In the genomic region with DNA sequence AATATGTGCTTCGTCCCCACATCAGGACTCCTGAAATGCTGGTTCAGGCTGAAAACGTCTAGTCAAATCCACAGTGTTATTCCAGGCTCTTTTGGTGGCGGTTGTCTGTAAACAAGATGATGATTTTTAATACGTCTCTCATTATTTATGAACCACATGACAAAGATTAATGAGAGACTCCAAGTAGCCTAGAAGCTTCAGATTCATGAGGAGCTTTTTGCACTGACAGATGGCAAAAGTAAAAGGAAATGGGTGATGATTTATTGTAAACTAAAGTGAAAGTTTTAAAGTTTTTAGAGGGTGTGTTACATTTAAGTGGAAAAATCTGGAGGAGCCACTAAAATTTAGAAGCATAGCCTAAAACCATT, we compare ENCODE assay signal across 8 cellular contexts.
DNase-seq lines count a peak whose midpoint lies in the region; ATAC-seq and TF ChIP-seq lines count a peak whose summit lies in the region.

No MANE protein-coding gene starts in this region.

- H3K27me3 ChIP-seq in liver (ENCODE audit: control insufficient read depth in 4 of 4, insufficient read depth in 4 of 4, low read length in 3 of 4) (no peaks in the 10 kb centered on the region), thymus (ENCODE audit: control insufficient read depth, insufficient read depth) (no peaks in the 10 kb centered on the region)

- H3K27ac Mint-ChIP-seq in activated CD4-positive, alpha-beta T cell treated with anti-CD3 and anti-CD28 coated beads, Interleukin-2, amount 10 ng/mL, durations not matched to agents 7 days and 5 days, result peak overlapping the region; percentile 94
- H3K27ac Mint-ChIP-seq in activated naive CD8-positive, alpha-beta T cell treated with anti-CD3 and anti-CD28 coated beads for 36 hours, result peak overlapping the region; percentile 98

- TF ChIP-seq CTCF in liver (IDR thresholded peaks at IDR 0.05; ENCODE audit: low read depth, low read length, missing input control), result no peak

- H3K9ac ChIP-seq in liver (ENCODE audit: low read depth in 1 of 2, low read length in 2 of 2), result peak overlapping the region; percentile 76 to 94

- CTCF ChIA-PET in activated CD4-positive, alpha-beta T cell treated with anti-CD3 and anti-CD28 coated beads, Interleukin-2, amount 10 ng/mL, durations not matched to agents 7 days and 5 days (lab: Charles Lee), result interaction anchor here (0.6 to 1.3 kb wide), 2 partner anchors 9 to 29 kb away, joined by 3 to 4 read pairs; no protein-coding TSS in a partner anchor

- no peak for ATAC-seq in HG02678 (IDR thresholded peaks at IDR 0.05; ENCODE audit: unreplicated experiment)

- H3K36me3 ChIP-seq in liver (ENCODE audit: control insufficient read depth in 4 of 4, insufficient read depth in 3 of 4, low read depth in 1 of 4, low read length in 3 of 4) (no peaks in the 10 kb centered on the region), thymus (ENCODE audit: control insufficient read depth, insufficient read depth) (no peaks in the 10 kb centered on the region)

- H3K4me3 ChIP-seq in liver (ENCODE audit: low read depth in 1 of 3, low read length in 3 of 3), result peak overlapping the region; percentile 43 to 59 (median 54)
- peak overlapping the region; percentile 51 for H3K4me3 ChIP-seq in thymus (ENCODE audit: low read length)

- no peak for DNase-seq in activated CD4-positive, alpha-beta T cell treated with anti-CD3 and anti-CD28 coated beads, Interleukin-2, amount 10 ng/mL, durations not matched to agents 7 days and 5 days
- DNase-seq in activated CD4-positive, alpha-beta T cell treated with anti-CD3 and anti-CD28 coated beads, Interleukin-2, amount 50 U/mL, for 1 hour, result no peak
- no peak for DNase-seq in activated naive CD8-positive, alpha-beta T cell treated with anti-CD3 and anti-CD28 coated beads for 36 hours
- DNase-seq in NCI-H226 (no peak), NCI-H2081 treated with DMSO at 0.1 percent for 48 hours (lab: John Stamatoyannopoulos, UW) (no peak)

- H3K36me3 Mint-ChIP-seq in activated CD4-positive, alpha-beta T cell treated with anti-CD3 and anti-CD28 coated beads, Interleukin-2, amount 10 ng/mL, durations not matched to agents 7 days and 5 days (ENCODE audit: low read depth), result peaks cover 7% of the 10 kb centered on the region
- H3K36me3 Mint-ChIP-seq in activated naive CD8-positive, alpha-beta T cell treated with anti-CD3 and anti-CD28 coated beads for 36 hours, result peaks cover 13% of the 10 kb centered on the region

- no peak for TF ChIP-seq RAD21 in liver (IDR thresholded peaks at IDR 0.05)

- peak overlapping the region; percentile 85 for H3K4me3 Mint-ChIP-seq in activated CD4-positive, alpha-beta T cell treated with anti-CD3 and anti-CD28 coated beads, Interleukin-2, amount 10 ng/mL, durations not matched to agents 7 days and 5 days
- H3K4me3 Mint-ChIP-seq in activated naive CD8-positive, alpha-beta T cell treated with anti-CD3 and anti-CD28 coated beads for 36 hours, result peak overlapping the region; percentile 96

- H3K27me3 Mint-ChIP-seq in activated CD4-positive, alpha-beta T cell treated with anti-CD3 and anti-CD28 coated beads, Interleukin-2, amount 10 ng/mL, durations not matched to agents 7 days and 5 days, result no peaks in the 10 kb centered on the region
- no peaks in the 10 kb centered on the region for H3K27me3 Mint-ChIP-seq in activated naive CD8-positive, alpha-beta T cell treated with anti-CD3 and anti-CD28 coated beads for 36 hours

- 9% methylated on average over 4 of the region's 4 CpGs for WGBS in liver
- 17% methylated on average over 4 of the region's 4 CpGs for WGBS in thymus

- peaks cover 1% of the 10 kb centered on the region for H3K9me3 Mint-ChIP-seq in activated CD4-positive, alpha-beta T cell treated with anti-CD3 and anti-CD28 coated beads, Interleukin-2, amount 10 ng/mL, durations not matched to agents 7 days and 5 days
- no peaks in the 10 kb centered on the region for H3K9me3 Mint-ChIP-seq in activated naive CD8-positive, alpha-beta T cell treated with anti-CD3 and anti-CD28 coated beads for 36 hours

- H3K4me1 Mint-ChIP-seq in activated CD4-positive, alpha-beta T cell treated with anti-CD3 and anti-CD28 coated beads, Interleukin-2, amount 10 ng/mL, durations not matched to agents 7 days and 5 days, result peaks cover 56% of the 10 kb centered on the region
- peaks cover 52% of the 10 kb centered on the region for H3K4me1 Mint-ChIP-seq in activated naive CD8-positive, alpha-beta T cell treated with anti-CD3 and anti-CD28 coated beads for 36 hours

- peaks cover 5 to 10% (median 6%) of the 10 kb centered on the region in 4 donors for H3K4me1 ChIP-seq in liver (ENCODE audit: control insufficient read depth in 4 of 4, insufficient read depth in 4 of 4, low read length in 3 of 4)
- peaks cover 11% of the 10 kb centered on the region for H3K4me1 ChIP-seq in thymus (ENCODE audit: control insufficient read depth, insufficient read depth, low read length)

- H3K9me3 ChIP-seq in liver (ENCODE audit: control insufficient read depth in 4 of 4, low read length in 3 of 4) (no peaks in the 10 kb centered on the region), thymus (ENCODE audit: control insufficient read depth) (no peaks in the 10 kb centered on the region)

- H3K27ac ChIP-seq in liver (ENCODE audit: low read depth in 1 of 2, low read length in 2 of 2), result peak overlapping the region; percentile 69 to 81
- H3K27ac ChIP-seq in thymus (ENCODE audit: low read depth), result peak overlapping the region; percentile 89

- POLR2A ChIA-PET in activated CD4-positive, alpha-beta T cell treated with anti-CD3 and anti-CD28 coated beads, Interleukin-2, amount 10 ng/mL, durations not matched to agents 7 days and 5 days (lab: Charles Lee), result interaction anchor here (1.3 kb wide), 1 partner anchor 75 kb away, joined by 4 read pairs; no protein-coding TSS in a partner anchor

TF ChIP-seq in liver, 16 proteins besides CTCF, POLR2A, EP300 and RAD21:
- TF ChIP-seq FOXA1 (IDR thresholded peaks at IDR 0.05), result no peak
- TF ChIP-seq REST (IDR thresholded peaks at IDR 0.05), result no peak
- no peak for TF ChIP-seq HNF4G (IDR thresholded peaks at IDR 0.05)
- no peak for TF ChIP-seq RXRA (IDR thresholded peaks at IDR 0.05)
- no peak for TF ChIP-seq EGR1 (IDR thresholded peaks at IDR 0.05; ENCODE audit: low read depth in 2 of 2)
- TF ChIP-seq, protein P1, sequence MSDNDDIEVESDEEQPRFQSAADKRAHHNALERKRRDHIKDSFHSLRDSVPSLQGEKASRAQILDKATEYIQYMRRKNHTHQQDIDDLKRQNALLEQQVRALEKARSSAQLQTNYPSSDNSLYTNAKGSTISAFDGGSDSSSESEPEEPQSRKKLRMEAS (IDR thresholded peaks at IDR 0.05), result no peak
- TF ChIP-seq GABPA (IDR thresholded peaks at IDR 0.05 in 1 of 2, conservative IDR thresholded peaks at IDR 0.05 in 1 of 2), result no peak
- no peak for TF ChIP-seq FOXA2 (IDR thresholded peaks at IDR 0.05)
- TF ChIP-seq YY1 (IDR thresholded peaks at IDR 0.05), result no peak
- TF ChIP-seq, protein P2, sequence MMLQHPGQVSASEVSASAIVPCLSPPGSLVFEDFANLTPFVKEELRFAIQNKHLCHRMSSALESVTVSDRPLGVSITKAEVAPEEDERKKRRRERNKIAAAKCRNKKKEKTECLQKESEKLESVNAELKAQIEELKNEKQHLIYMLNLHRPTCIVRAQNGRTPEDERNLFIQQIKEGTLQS (IDR thresholded peaks at IDR 0.05), result no peak
- no peak for TF ChIP-seq TAF1 (conservative IDR thresholded peaks at IDR 0.05)
- no peak for TF ChIP-seq JUND (IDR thresholded peaks at IDR 0.05)
- TF ChIP-seq NR2F2 (IDR thresholded peaks at IDR 0.05), result no peak
